ENCODE assay signal across 8 cellular contexts in the genomic region with DNA sequence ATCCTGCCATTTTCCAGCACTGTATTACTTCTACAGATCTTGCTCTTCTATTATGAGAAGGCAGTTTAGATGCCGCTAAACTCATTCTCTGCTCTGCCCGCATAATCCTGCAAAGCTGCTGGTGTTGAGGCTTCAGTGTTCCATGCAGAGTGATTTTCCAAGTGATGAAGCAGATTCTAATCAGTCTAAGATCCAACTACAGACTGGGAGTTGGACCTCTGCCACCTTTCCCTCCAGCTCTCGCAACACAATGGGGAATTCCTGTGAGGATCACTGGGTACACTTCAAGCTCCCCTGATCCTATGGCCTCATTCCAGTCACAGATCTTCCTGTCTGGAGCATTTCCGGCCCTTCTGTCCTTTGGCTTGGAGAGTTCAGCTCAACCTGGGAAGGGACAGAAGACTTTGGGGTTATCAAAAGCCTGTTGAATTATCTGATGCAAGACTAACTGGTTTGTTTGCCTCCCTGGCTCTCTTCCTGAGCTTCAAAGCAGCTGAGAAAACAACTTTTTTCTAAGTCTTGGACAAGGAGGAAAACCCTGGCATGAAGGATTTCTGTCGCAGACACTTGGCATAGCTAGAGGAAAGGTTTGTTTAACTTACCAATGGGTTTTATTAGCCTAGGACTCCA.
A peak's percentile ranks its signal among the peaks of the same experiment; 100 is the strongest.
DNase-seq lines count a peak whose midpoint lies in the region; ATAC-seq and TF ChIP-seq lines count a peak whose summit lies in the region.

No MANE protein-coding gene starts in this region.

- H3K27ac ChIP-seq in Peyer's patch (peak overlapping the region; percentile 6 to 70 (median 38)), gastroesophageal sphincter (peak overlapping the region; percentile 27 to 80 (median 74))

- H3K36me3 ChIP-seq in Peyer's patch (no peaks in the 10 kb centered on the region), gastroesophageal sphincter (no peaks in the 10 kb centered on the region)

- peak; percentile 72 for ATAC-seq in gastroesophageal sphincter
- ATAC-seq in sciatic nerve: peak; percentile 82
- ATAC-seq in GM21576 (IDR thresholded peaks at IDR 0.05; ENCODE audit: unreplicated experiment): no peak
- no peak for ATAC-seq in GM21786 (IDR thresholded peaks at IDR 0.05; ENCODE audit: unreplicated experiment)
- ATAC-seq in GM18873 (IDR thresholded peaks at IDR 0.05; ENCODE audit: low FRiP score, unreplicated experiment): no peak

- intact Hi-C loops in sciatic nerve (cut with DNase I): no loop called here

- DNase-seq in EH (ENCODE audit: low read depth): peak; percentile 93
- peak in 1 of 3 donors; percentile 71 for DNase-seq in Peyer's patch
- DNase-seq in sciatic nerve (ENCODE audit: low spot score): peak; percentile 80
- DNase-seq in GM19240 (ENCODE audit: insufficient read length, low spot score): no peak

- no peak for TF ChIP-seq CTCF in Peyer's patch (IDR thresholded peaks at IDR 0.05)
- TF ChIP-seq CTCF in gastroesophageal sphincter (IDR thresholded peaks at IDR 0.05): no peak

- WGBS in gastroesophageal sphincter (ENCODE audit: low coverage in 1 of 2), 2 donors: 0 to 40% methylated on average over 4 to 5 of the region's 5 CpGs

- H3K27me3 ChIP-seq in Peyer's patch: no peaks in the 10 kb centered on the region
- no peaks in the 10 kb centered on the region for H3K27me3 ChIP-seq in gastroesophageal sphincter

- H3K4me1 ChIP-seq in Peyer's patch: peaks cover 0 to 16% (median 0%) of the 10 kb centered on the region in 4 donors
- H3K4me1 ChIP-seq in gastroesophageal sphincter: peaks cover 9 to 31% (median 17%) of the 10 kb centered on the region in 3 donors

- TF ChIP-seq EP300 in gastroesophageal sphincter (IDR thresholded peaks at IDR 0.05): no peak

- H3K9me3 ChIP-seq in Peyer's patch: peaks cover 0 to 7% (median 2%) of the 10 kb centered on the region in 4 donors
- peaks cover 0 to 7% (median 1%) of the 10 kb centered on the region in 3 donors for H3K9me3 ChIP-seq in gastroesophageal sphincter

- H3K4me3 ChIP-seq in Peyer's patch: no peak overlapping the region
- no peak overlapping the region for H3K4me3 ChIP-seq in gastroesophageal sphincter

- no peak for TF ChIP-seq POLR2A in Peyer's patch (IDR thresholded peaks at IDR 0.05)
- no peak for TF ChIP-seq POLR2A in gastroesophageal sphincter (IDR thresholded peaks at IDR 0.05)

Comparison
In these comparisons a context has a peak if more than half of its experiments do, and no peak if none do; other contexts are left out.
1. ATAC-seq: peak in gastroesophageal sphincter (single experiment) and sciatic nerve (single experiment); none in GM21576 (single experiment), GM21786 (single experiment) and GM18873 (single experiment).